In the genomic region with DNA sequence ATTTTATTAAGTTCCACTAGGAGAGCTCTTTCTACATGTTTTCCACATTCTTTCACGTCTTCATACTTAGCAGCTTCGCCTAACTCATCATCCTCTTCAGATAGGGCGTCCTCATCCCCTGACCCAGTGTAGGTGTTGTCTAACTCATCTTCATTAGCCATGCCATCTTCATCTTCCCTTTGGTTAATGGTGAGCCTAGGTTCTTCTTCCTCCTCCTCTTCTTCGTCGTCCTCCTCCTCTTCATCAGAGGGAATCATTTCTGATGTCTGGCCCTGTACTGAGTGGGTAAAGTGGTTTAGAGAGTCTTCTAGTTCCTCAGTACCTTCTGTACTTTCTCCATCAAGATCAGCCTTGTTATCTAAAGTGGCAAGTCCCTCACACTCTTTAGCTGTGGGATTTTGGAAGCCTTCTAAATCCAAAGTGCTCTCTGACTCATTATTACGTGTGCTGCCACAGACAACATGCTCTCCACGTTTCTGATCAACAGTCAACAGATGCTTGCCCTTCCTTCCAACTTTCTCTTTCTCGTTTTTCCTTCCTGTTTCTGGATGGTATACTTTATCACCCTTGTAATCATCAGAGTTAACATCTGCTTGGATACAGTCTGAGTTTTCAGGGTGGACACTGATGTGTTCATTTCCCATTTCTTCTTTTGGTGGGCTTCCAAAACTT, we compare ENCODE assay signal across 13 cellular contexts. TPM values are rescaled to one million over a fixed set of nuclear protein-coding genes. Genes with fewer than 3 reads are reported as not detected.
DNase-seq lines count a peak whose midpoint lies in the region; ATAC-seq and TF ChIP-seq lines count a peak whose summit lies in the region.
"Had no signal": no experiment of that assay in that cellular context is flagged by ENCODE, and none has a peak within 500 bp of the region (broad histone marks: within the 10 kb centered on the region; RNA-seq: fewer than 3 reads in every experiment).

No MANE protein-coding gene starts in this region.

- peak overlapping the region in 4 of 6 donors; percentile 8 to 88 (median 48) for H3K27ac Mint-ChIP-seq in naive B cell
- H3K27ac Mint-ChIP-seq: nephron, WTC11 had no signal

- no peak for TF ChIP-seq CTCF in cardiac fibroblast (IDR thresholded peaks at IDR 0.05; ENCODE audit: low read depth, low read length)

- H3K36me3 Mint-ChIP-seq in naive B cell = peaks cover 12 to 35% of the 10 kb centered on the region in 2 donors

- no peaks in the 10 kb centered on the region for H3K27me3 Mint-ChIP-seq in naive B cell

- no peaks in the 10 kb centered on the region for H3K9me3 ChIP-seq in MG63

- no peak overlapping the region for H3K4me3 Mint-ChIP-seq in naive B cell
- H3K4me3 Mint-ChIP-seq: nephron, WTC11 had no signal

- ATAC-seq in naive B cell (ENCODE audit: low read depth in 2 of 2) (no peak), HG03354 (IDR thresholded peaks at IDR 0.05; ENCODE audit: poor library complexity, severe bottlenecking, unreplicated experiment) (no peak)
- ATAC-seq: WTC11 had no signal

- H3K4me1 Mint-ChIP-seq in naive B cell = peaks cover 3 to 9% (median 8%) of the 10 kb centered on the region in 3 donors
- H3K4me1 Mint-ChIP-seq: nephron had no signal

- H3K4me3 ChIP-seq in MG63 (no peak overlapping the region), cardiac fibroblast (replicated peaks in 1 of 2; ENCODE audit: low read depth in 2 of 2, low read length in 2 of 2) (no peak overlapping the region)

- H3K36me3 ChIP-seq in MG63 = peaks cover 71% of the 10 kb centered on the region

- DNase-seq in EH (ENCODE audit: low read depth) (peak; percentile 85), MG63 (peak; percentile 50), cardiac fibroblast (ENCODE audit: low read depth in 2 of 2) (peak; percentile 77 to 83), naive B cell (no peak), pons (ENCODE audit: low spot score) (no peak), NCI-H526 (lab: John Stamatoyannopoulos, UW) (no peak), NOMO-1 treated with dmso at 0.1 percent for 144 hours (lab: John Stamatoyannopoulos, UW; ENCODE audit: unreplicated experiment) (no peak)
- DNase-seq: activated effector memory CD4-positive, alpha-beta T cell treated with Interleukin-2 at 50 U/mL for 16 hours; effector CD8-positive, alpha-beta T cell; NCI-H1417 treated with DMSO at 0.1 percent for 48 hours had no signal

- no peaks in the 10 kb centered on the region for H3K27me3 ChIP-seq in MG63

- no peaks in the 10 kb centered on the region for H3K9me3 Mint-ChIP-seq in naive B cell
- H3K9me3 Mint-ChIP-seq: nephron, WTC11 had no signal

RNA-seq across cellular contexts. Expression of a gene that starts 31.1 kb away (rescaled TPM):
- total RNA-seq in MG63 (2014; rRNA removed; shearing (Covaris generic); ENCODE audit: low replicate concordance) = 9.9 and 11.8 TPM in 2 replicates
- polyA plus RNA-seq in naive B cell (ENCODE audit: low read depth in 6 of 6) = 10 to 100 TPM; 16.0 to 33.0 (median 20.4) TPM

RNA-seq across cellular contexts. Expression of a gene that starts 40.8 kb away (rescaled TPM):
- total RNA-seq in MG63 (2014; rRNA removed; shearing (Covaris generic); ENCODE audit: low replicate concordance) = 42.4 and 54.1 TPM in 2 replicates
- polyA plus RNA-seq in naive B cell (ENCODE audit: low read depth in 6 of 6) = 10 to 100 TPM; 29.0 to 95.6 (median 42.2) TPM

Comparison
In these comparisons a context has a peak if more than half of its experiments do, and no peak if none do; other contexts are left out.
1. DNase-seq: peak in EH (single experiment), MG63 (single experiment) and cardiac fibroblast (2 of 2); none in naive B cell (single experiment), pons (single experiment), NCI-H526 (0 of 2) and NOMO-1 treated with dmso at 0.1 percent for 144 hours (single experiment).